ENCODE assay signal across 22 cellular contexts in the genomic region with DNA sequence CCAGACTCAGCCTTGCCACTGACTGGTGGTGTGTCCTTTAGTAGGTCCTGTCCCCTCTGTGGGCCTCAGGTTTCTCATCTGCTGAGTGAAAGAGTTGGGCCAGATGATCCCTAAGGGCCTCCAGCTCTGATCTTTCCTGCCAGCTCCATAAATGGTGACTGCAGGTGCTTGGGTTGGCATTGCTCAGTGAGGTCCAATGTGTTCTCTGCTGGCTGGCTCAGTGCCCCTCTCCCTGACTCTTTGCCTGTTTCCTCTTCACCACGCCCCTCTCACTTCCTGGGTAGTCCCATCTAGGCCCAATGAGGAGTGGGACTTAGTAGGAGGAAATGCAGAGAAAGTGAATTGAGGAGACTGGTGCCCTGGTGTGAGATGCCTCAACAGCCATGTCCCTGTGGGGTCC. TPM values are rescaled to one million over a fixed set of nuclear protein-coding genes. Genes with fewer than 3 reads are reported as not detected.
A peak's percentile ranks its signal among the peaks of the same experiment; 100 is the strongest.
DNase-seq lines count a peak whose midpoint lies in the region; TF ChIP-seq lines count a peak whose summit lies in the region.
"Had no signal": no experiment of that assay in that cellular context is flagged by ENCODE, and none has a peak within 500 bp of the region (broad histone marks: within the 10 kb centered on the region; RNA-seq: fewer than 3 reads in every experiment).

No MANE protein-coding gene starts in this region.

- H3K9ac ChIP-seq in BLaER1 treated with 17β-estradiol and CSF1 and Interleukin-3, amounts not matched to agents 10 nM and 100 nM, result no peak overlapping the region
- H3K9ac ChIP-seq: KMS-11 had no signal

- H3K4me1 Mint-ChIP-seq in type B pancreatic cell (ENCODE audit: unreplicated experiment), result no peaks in the 10 kb centered on the region
- H3K4me1 Mint-ChIP-seq: CD14-positive monocyte; CD8-positive, alpha-beta memory T cell; IgD-negative memory B cell had no signal

- intact Hi-C loops in uterus (cut with DNase I; ENCODE audit: low total_unique reads), result no loop called here

- DNase-seq in LNCaP clone FGC (ENCODE audit: low read depth) (peak; percentile 50), coronary artery (ENCODE audit: low spot score) (no peak), right atrium auricular region (ENCODE audit: low spot score) (no peak), uterus (no peak), type B pancreatic cell (ENCODE audit: extremely low spot score, unreplicated experiment) (no peak)
- DNase-seq in stimulated activated CD4-positive, alpha-beta T cell treated with anti-CD3 and anti-CD28 coated beads, Interleukin-1b, Interleukin-23, amount 100 ng/mL, for 48 hours, result no peak
- DNase-seq: CD8-positive, alpha-beta memory T cell; DMS153; DND-41; NCI-H1092 treated with DMSO at 0.1 percent for 48 hours; NCI-H187; NCI-H2107; NCI-H524 treated with DMSO at 0.1 percent for 48 hours; NCI-H774; RPMI8226; SIG-M5 had no signal

- H3K36me3 Mint-ChIP-seq in type B pancreatic cell, result no peaks in the 10 kb centered on the region
- H3K36me3 Mint-ChIP-seq: CD14-positive monocyte had no signal

- H3K27me3 ChIP-seq in BLaER1 treated with 17β-estradiol and CSF1 and Interleukin-3, amounts not matched to agents 10 nM and 100 nM, result no peaks in the 10 kb centered on the region
- no peaks in the 10 kb centered on the region for H3K27me3 ChIP-seq in right atrium auricular region
- no peaks in the 10 kb centered on the region for H3K27me3 ChIP-seq in uterus

- TF ChIP-seq CTCF in LNCaP clone FGC (IDR thresholded peaks at IDR 0.05; ENCODE audit: control insufficient read depth, extremely low read depth, insufficient read depth) (no peak), coronary artery (IDR thresholded peaks at IDR 0.05) (no peak), right atrium auricular region (IDR thresholded peaks at IDR 0.05) (no peak), uterus (IDR thresholded peaks at IDR 0.05) (no peak), type B pancreatic cell (conservative IDR thresholded peaks at IDR 0.05) (no peak)

- no peak overlapping the region for H3K27ac Mint-ChIP-seq in type B pancreatic cell
- H3K27ac Mint-ChIP-seq: CD14-positive monocyte had no signal

- no peaks in the 10 kb centered on the region for H3K9me3 ChIP-seq in BLaER1 treated with 17β-estradiol and CSF1 and Interleukin-3, amounts not matched to agents 10 nM and 100 nM (replicated peaks in 1 of 11)
- H3K9me3 ChIP-seq in right atrium auricular region (no peaks in the 10 kb centered on the region), uterus (no peaks in the 10 kb centered on the region)

- no peak for TF ChIP-seq POLR2A in uterus (IDR thresholded peaks at IDR 0.05)

- H3K9me3 Mint-ChIP-seq in type B pancreatic cell, result no peaks in the 10 kb centered on the region
- H3K9me3 Mint-ChIP-seq: CD14-positive monocyte; CD8-positive, alpha-beta memory T cell; IgD-negative memory B cell had no signal

- peaks cover 0 to 24% (median 0%) of the 10 kb centered on the region in 11 experiments; a peak in 4 of 22 replicates for H3K36me3 ChIP-seq in BLaER1 treated with 17β-estradiol and CSF1 and Interleukin-3, amounts not matched to agents 10 nM and 100 nM
- H3K36me3 ChIP-seq in right atrium auricular region, result no peaks in the 10 kb centered on the region
- no peaks in the 10 kb centered on the region for H3K36me3 ChIP-seq in uterus

- peak overlapping the region; percentile 8 to 67 (median 57) for H3K4me2 ChIP-seq in BLaER1 treated with 17β-estradiol and CSF1 and Interleukin-3, amounts not matched to agents 10 nM and 100 nM
- H3K4me2 ChIP-seq: KMS-11 had no signal

- H4K20me1 ChIP-seq in BLaER1 treated with 17β-estradiol and CSF1 and Interleukin-3, amounts not matched to agents 10 nM and 100 nM, result peaks cover 0 to 12% (median 0%) of the 10 kb centered on the region in 11 experiments; a peak in 1 of 22 replicates

- peaks cover 23% of the 10 kb centered on the region for H3K27me3 Mint-ChIP-seq in type B pancreatic cell

- no peak overlapping the region for H3K4me3 Mint-ChIP-seq in type B pancreatic cell
- H3K4me3 Mint-ChIP-seq: CD14-positive monocyte; CD8-positive, alpha-beta memory T cell; IgD-negative memory B cell had no signal

- H3K4me1 ChIP-seq in BLaER1 treated with 17β-estradiol and CSF1 and Interleukin-3, amounts not matched to agents 10 nM and 100 nM, result peaks cover 7 to 64% (median 46%) of the 10 kb centered on the region in 10 experiments; a peak in 18 of 20 replicates
- H3K4me1 ChIP-seq in right atrium auricular region, result peaks cover 0 to 6% of the 10 kb centered on the region in 2 donors
- no peaks in the 10 kb centered on the region for H3K4me1 ChIP-seq in uterus

- no peak overlapping the region for H3K4me3 ChIP-seq in BLaER1 treated with 17β-estradiol and CSF1 and Interleukin-3, amounts not matched to agents 10 nM and 100 nM
- no peak overlapping the region for H3K4me3 ChIP-seq in LNCaP clone FGC (ENCODE audit: low read depth, low read length)
- H3K4me3 ChIP-seq in coronary artery, result no peak overlapping the region
- H3K4me3 ChIP-seq in right atrium auricular region, result no peak overlapping the region
- H3K4me3 ChIP-seq in uterus, result no peak overlapping the region
- H3K4me3 ChIP-seq: SK-N-MC had no signal

- H3K27ac ChIP-seq in BLaER1 treated with 17β-estradiol and CSF1 and Interleukin-3, amounts not matched to agents 10 nM and 100 nM, result no peak overlapping the region
- peak overlapping the region; percentile 52 to 83 for H3K27ac ChIP-seq in coronary artery
- H3K27ac ChIP-seq in right atrium auricular region, result peak overlapping the region; percentile 31 to 74
- no peak overlapping the region for H3K27ac ChIP-seq in uterus
- H3K27ac ChIP-seq: HL-60, KMS-11, SK-N-MC had no signal

RNA-seq across cellular contexts. Expression of a gene that starts 36.6 kb away (rescaled TPM):
- total RNA-seq in right atrium auricular region (10 to 100 TPM in 1 of 2 donors, 1 to 10 TPM in 1; 9.7 to 10.2 TPM), uterus (10 to 100 TPM in 1 of 4 donors, 1 to 10 TPM in 2, under 1 TPM in 1; 0.76 to 25.9 (median 2.8) TPM), type B pancreatic cell (ENCODE audit: low replicate concordance) (21.5 and 39.1 TPM in 2 replicates)

RNA-seq across cellular contexts. Expression of a gene that starts 43.3 kb away (rescaled TPM):
- total RNA-seq in right atrium auricular region (100 to 1,000 TPM; 420 to 821 TPM), uterus (100 to 1,000 TPM; 197 to 386 (median 303) TPM), type B pancreatic cell (ENCODE audit: low replicate concordance) (22.2 and 31.2 TPM in 2 replicates)

Comparison
In these comparisons a context has a peak if more than half of its experiments do, and no peak if none do; other contexts are left out.
1. H3K27ac ChIP-seq: peak in coronary artery (2 of 2) and right atrium auricular region (2 of 2); none in BLaER1 treated with 17β-estradiol and CSF1 and Interleukin-3, amounts not matched to agents 10 nM and 100 nM (0 of 11) and uterus (0 of 2).